8 cellular contexts compared by ENCODE assay signal in the genomic region with DNA sequence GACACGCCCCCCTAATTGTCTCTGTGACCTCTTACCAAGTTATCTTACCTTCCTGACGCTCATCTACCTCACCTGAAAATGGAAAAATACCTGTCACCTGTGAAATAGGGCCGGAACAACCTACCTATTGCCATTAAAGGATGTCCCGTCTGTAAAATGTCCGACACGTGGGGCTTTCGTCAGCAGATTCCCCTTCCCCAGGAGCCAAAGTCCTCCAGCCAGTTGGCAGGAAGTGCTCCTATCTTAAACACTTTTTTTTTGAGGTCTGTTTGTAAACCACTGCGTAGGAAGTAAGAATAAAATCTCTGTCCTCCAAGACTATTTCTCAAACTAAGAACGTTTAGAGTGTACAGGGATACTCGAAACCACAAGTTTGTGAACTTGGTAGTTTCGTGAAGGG. TPM values are rescaled to one million over a fixed set of nuclear protein-coding genes. Genes with fewer than 3 reads are reported as not detected.
DNase-seq lines count a peak whose midpoint lies in the region; ATAC-seq, FAIRE-seq and TF ChIP-seq lines count a peak whose summit lies in the region.
"Not testable (repeated sequence)": the region's sequence is repeated elsewhere in the genome, so short reads cannot be mapped to it uniquely, and the experiment has no call there.

No MANE protein-coding gene starts in this region.

- TF ChIP-seq POLR2A in HepG2 (IDR thresholded peaks at IDR 0.05; ENCODE audit: insufficient read depth in 1 of 2, low read depth in 2 of 2, low read length in 2 of 2); thyroid gland (IDR thresholded peaks at IDR 0.05): not testable (repeated sequence)

- not testable (repeated sequence) for H2AFZ ChIP-seq in DND-41 (ENCODE audit: low read depth, low read length); Loucy (ENCODE audit: low read length); HepG2 (ENCODE audit: low read length)

- not testable (repeated sequence) for H4K20me1 ChIP-seq in DND-41 (ENCODE audit: insufficient read depth, low read length); Loucy (ENCODE audit: insufficient read depth, low read length, poor library complexity, severe bottlenecking); HepG2 (ENCODE audit: insufficient read depth, low read length)

- not testable (repeated sequence) for H3K9ac ChIP-seq in DND-41 (ENCODE audit: low read depth, low read length); Loucy (ENCODE audit: low read depth, low read length, poor library complexity, severe bottlenecking)
- H3K9ac ChIP-seq in HepG2 (ENCODE audit: insufficient read depth, low read depth, low read length): 0 out of 2 replicates have a peak overlapping the region, but pooled peaks have one; percentile 22

- not testable (repeated sequence) for H3K4me1 ChIP-seq in DND-41 (ENCODE audit: insufficient read depth, low read length); Loucy (ENCODE audit: insufficient read depth, low read length, poor library complexity, severe bottlenecking); HepG2 (ENCODE audit: insufficient read depth, low read length); psoas muscle; thyroid gland

- H3K79me2 ChIP-seq in DND-41 (ENCODE audit: insufficient read depth, low read length); Loucy (ENCODE audit: insufficient read depth, low read length); HepG2 (ENCODE audit: insufficient read depth, low read length): not testable (repeated sequence)

- not testable (repeated sequence) for FAIRE-seq in HepG2 (lab: Jason Lieb, UNC)

- not testable (repeated sequence) for TF ChIP-seq CTCF in DND-41 (IDR thresholded peaks at IDR 0.05; ENCODE audit: borderline replicate concordance, extremely low read depth, low read length, poor library complexity, severe bottlenecking); Loucy (conservative IDR thresholded peaks at IDR 0.05; ENCODE audit: low read length); HepG2 (CRISPR knock-in tag; IDR thresholded peaks at IDR 0.05); psoas muscle (IDR thresholded peaks at IDR 0.05); thyroid gland (IDR thresholded peaks at IDR 0.05)

- DNase-seq in DND-41 (peak; percentile 21), thyroid gland (peak; percentile 1 to 18)
- DNase-seq in activated CD4-positive, alpha-beta T cell treated with anti-CD3 and anti-CD28 coated beads for 36 hours: peak; percentile 51
- DNase-seq in activated naive CD4-positive, alpha-beta T cell treated with anti-CD3 and anti-CD28 coated beads, Interleukin-2, amount 50 U/mL, for 16 hours: peak; percentile 10
- peak; percentile 1 for DNase-seq in effector CD4-positive, alpha-beta T cell
- not testable (repeated sequence) for DNase-seq in HepG2 (ENCODE audit: low spot score); psoas muscle

- H3K4me2 ChIP-seq in DND-41 (ENCODE audit: insufficient read depth, low read length) (peak overlapping the region; percentile 56; the same call in 1 of the 2 replicates), Loucy (ENCODE audit: low read depth, low read length, poor library complexity, severe bottlenecking) (peak overlapping the region; percentile 42), HepG2 (ENCODE audit: low read depth, low read length) (0 out of 2 replicates have a peak overlapping the region, but pooled peaks have one; percentile 27)

- not testable (repeated sequence) for H3K27ac ChIP-seq in DND-41 (ENCODE audit: low read length); psoas muscle; thyroid gland
- peak overlapping the region; percentile 57 for H3K27ac ChIP-seq in HepG2 (ENCODE audit: extremely low read length, insufficient read depth, low read length)

- not testable (repeated sequence) for H3K36me3 ChIP-seq in DND-41 (ENCODE audit: insufficient read depth, low read length); Loucy (ENCODE audit: insufficient read depth, low read length); HepG2 (replicated peaks in 1 of 2; ENCODE audit: control insufficient read depth in 1 of 2, insufficient read depth in 2 of 2, low read length in 2 of 2); psoas muscle (ENCODE audit: insufficient read depth in 1 of 2, low read depth in 1 of 2); thyroid gland

- H3K4me1 Mint-ChIP-seq in activated CD4-positive, alpha-beta T cell treated with anti-CD3 and anti-CD28 coated beads for 36 hours: not testable (repeated sequence)

- peak overlapping the region; percentile 73 for H3K4me3 Mint-ChIP-seq in activated CD4-positive, alpha-beta T cell treated with anti-CD3 and anti-CD28 coated beads for 36 hours

- POLR2A ChIA-PET in activated CD4-positive, alpha-beta T cell treated with anti-CD3 and anti-CD28 coated beads for 36 hours (lab: Charles Lee); HepG2 (lab: Yijun Ruan, JAX): not testable (repeated sequence)

- not testable (repeated sequence) for H3K9me3 ChIP-seq in DND-41 (ENCODE audit: insufficient read depth, low read length, severe bottlenecking); Loucy (ENCODE audit: insufficient read depth, low read depth, low read length); HepG2 (ENCODE audit: low read length); psoas muscle; thyroid gland

- intact Hi-C loops in activated CD4-positive, alpha-beta T cell treated with anti-CD3 and anti-CD28 coated beads for 36 hours (cut with DNase I, micrococcal nuclease); HepG2 (cut with micrococcal nuclease; ENCODE audit: unreplicated experiment); psoas muscle (cut with DNase I); thyroid gland (cut with DNase I): not testable (repeated sequence)

- ATAC-seq in DND-41 (ENCODE audit: insufficient read depth, low read depth); activated CD4-positive, alpha-beta T cell treated with anti-CD3 and anti-CD28 coated beads for 36 hours; HepG2; psoas muscle: not testable (repeated sequence)

- H3F3A ChIP-seq in Loucy (ENCODE audit: low read depth): not testable (repeated sequence)

- H3K4me3 ChIP-seq in DND-41 (ENCODE audit: low read depth in 1 of 2, low read length in 2 of 2) (peak overlapping the region in 1 of 2 experiments; percentile 51; a peak in 1 of 4 replicates), Loucy (ENCODE audit: low read length, poor library complexity, severe bottlenecking) (peak overlapping the region; percentile 63), HepG2 (replicated peaks in 1 of 3; ENCODE audit: insufficient read depth in 1 of 3, low read depth in 2 of 3, low read length in 3 of 3) (peak overlapping the region; percentile 21 to 54 (median 28); a peak in 5 of 6 replicates), psoas muscle (peak overlapping the region; percentile 55)
- H3K4me3 ChIP-seq in thyroid gland (replicated peaks in 1 of 3): not testable (repeated sequence)

- not testable (repeated sequence) for H3K27me3 Mint-ChIP-seq in activated CD4-positive, alpha-beta T cell treated with anti-CD3 and anti-CD28 coated beads for 36 hours

- not testable (repeated sequence) for TF ChIP-seq RAD21 in HepG2 (CRISPR knock-in tag; IDR thresholded peaks at IDR 0.05)

- H3K9me3 Mint-ChIP-seq in activated CD4-positive, alpha-beta T cell treated with anti-CD3 and anti-CD28 coated beads for 36 hours (ENCODE audit: low read depth): not testable (repeated sequence)

- not testable (repeated sequence) for TF ChIP-seq EP300 in HepG2 (IDR thresholded peaks at IDR 0.05; ENCODE audit: low read depth in 2 of 2, low read length in 2 of 2); HepG2 (CRISPR knock-in tag; IDR thresholded peaks at IDR 0.05; ENCODE audit: borderline replicate concordance)

- 8% methylated on average over 6 of the region's 11 CpGs for WGBS in HepG2 (ENCODE audit: low lambda C conversion rate)
- 1 to 9% (median 3%) methylated on average over 5 to 6 of the region's 11 CpGs for WGBS in psoas muscle, 3 donors
- whole genome bisulfite sequencing in thyroid gland, 2 donors: 0 to 2% methylated on average over 4 to 6 of the region's 11 CpGs

- CTCF ChIA-PET in activated CD4-positive, alpha-beta T cell treated with anti-CD3 and anti-CD28 coated beads for 36 hours (lab: Charles Lee); HepG2 (lab: Yijun Ruan, JAX; ENCODE audit: low intra/inter-chr PET ratio, low total read pairs): not testable (repeated sequence)

- BruUV-seq in HepG2 (replicated peaks; lab: Mats Ljungman, UMichigan): TSS peak; percentile 70

- H3K27ac Mint-ChIP-seq in activated CD4-positive, alpha-beta T cell treated with anti-CD3 and anti-CD28 coated beads for 36 hours: peak overlapping the region; percentile 82

- H3K27me3 ChIP-seq in DND-41 (ENCODE audit: insufficient read depth, low read length, poor library complexity); Loucy (ENCODE audit: insufficient read depth, low read length, poor library complexity, severe bottlenecking); HepG2 (ENCODE audit: control insufficient read depth in 1 of 2, insufficient read depth in 2 of 2, low read length in 2 of 2); psoas muscle (ENCODE audit: insufficient read depth in 3 of 3, low read length in 2 of 3); thyroid gland: not testable (repeated sequence)

- not testable (repeated sequence) for H3K36me3 Mint-ChIP-seq in activated CD4-positive, alpha-beta T cell treated with anti-CD3 and anti-CD28 coated beads for 36 hours (ENCODE audit: low read depth)

- in situ Hi-C loops in HepG2 (cut with HindIII; ENCODE audit: extremely low pct_ligation_motif_present, low pct_unique_long_range_greater_than_20kb): not testable (repeated sequence)

- not testable (repeated sequence) for H3K9me2 ChIP-seq in Loucy (replicated peaks; ENCODE audit: low read depth, low read length)

RNA-seq across cellular contexts. Expression of a gene that starts 0.7 kb away (rescaled TPM):
- 10 to 100 TPM; 56.0 to 61.9 TPM for total RNA-seq in activated CD4-positive, alpha-beta T cell treated with anti-CD3 and anti-CD28 coated beads for 36 hours
- 120 and 126 TPM in 2 replicates for total RNA-seq in HepG2 (2016; rRNA removed; fragmentation: Illumina TruSeq; extraction: Trizol)
- total RNA-seq in HepG2 (2016; cell fraction: cytosol; rRNA removed; fragmentation: Illumina TruSeq; extraction: Trizol; ENCODE audit: low read depth): 39.7 and 55.3 TPM in 2 replicates
- total RNA-seq in HepG2 (2016; cell fraction: insoluble cytoplasmic fraction; rRNA removed; fragmentation: Illumina TruSeq; extraction: Trizol): 113 and 119 TPM in 2 replicates
- 92.2 and 101 TPM in 2 replicates for total RNA-seq in HepG2 (2016; cell fraction: membrane; rRNA removed; fragmentation: Illumina TruSeq; extraction: Trizol)
- total RNA-seq in HepG2 (2016; cell fraction: nucleus; rRNA removed; fragmentation: Illumina TruSeq; extraction: Trizol): 185 and 194 TPM in 2 replicates
- polyA plus RNA-seq in HepG2 (2011; rRNA removed): 54.7 and 55.6 TPM in 2 replicates
- polyA plus RNA-seq in HepG2 (2011; cell fraction: cytosol; rRNA removed): 14.5 and 23.6 TPM in 2 replicates
- 66.6 and 69.0 TPM in 2 replicates for polyA plus RNA-seq in HepG2 (2011; cell fraction: nucleus; rRNA removed)
- 56.7 and 74.0 TPM in 2 replicates for polyA plus RNA-seq in HepG2 (2012)
- polyA plus RNA-seq in HepG2 (2016; cell fraction: cytosol; fragmentation: Illumina TruSeq; extraction: Trizol; ENCODE audit: low read depth): 37.4 and 42.2 TPM in 2 replicates
- 99.6 and 103 TPM in 2 replicates for polyA plus RNA-seq in HepG2 (2016; cell fraction: insoluble cytoplasmic fraction; fragmentation: Illumina TruSeq; extraction: Trizol; ENCODE audit: low read depth)
- 67.0 and 86.1 TPM in 2 replicates for polyA plus RNA-seq in HepG2 (2016; cell fraction: membrane; fragmentation: Illumina TruSeq; extraction: Trizol; ENCODE audit: low read depth)
- 152 and 165 TPM in 2 replicates for polyA plus RNA-seq in HepG2 (2016; cell fraction: nucleus; fragmentation: Illumina TruSeq; extraction: Trizol; ENCODE audit: insufficient read depth, low read depth)
- 25.7 and 45.4 TPM in 2 replicates for polyA minus RNA-seq in HepG2 (2011; rRNA and poly(A)+ RNA removed; ENCODE audit: low replicate concordance)
- 10.0 and 11.9 TPM in 2 replicates for polyA minus RNA-seq in HepG2 (2011; cell fraction: cytosol; rRNA and poly(A)+ RNA removed)
- polyA minus RNA-seq in HepG2 (2011; cell fraction: nucleus; rRNA and poly(A)+ RNA removed): 380 and 396 TPM in 2 replicates
- 10 to 100 TPM; 12.4 to 18.3 (median 14.8) TPM for total RNA-seq in psoas muscle
- polyA plus RNA-seq in psoas muscle: 10 to 100 TPM; 15.0 to 37.7 (median 22.4) TPM
- total RNA-seq in thyroid gland: 10 to 100 TPM; 58.9 to 92.4 (median 76.4) TPM
